In genomic region chr7:139088268-139088667, GRCh38 we compare ENCODE assay signal across 1 cellular context.
TF ChIP-seq lines count a peak whose summit lies in the region.

No MANE protein-coding gene starts in this region.

TF ChIP-seq in HepG2, 621 proteins besides CTCF, POLR2A, EP300 and RAD21:
- TF ChIP-seq ZNF331 (CRISPR knock-in tag; IDR thresholded peaks at IDR 0.05) (no peak), THAP11 (CRISPR knock-in tag; IDR thresholded peaks at IDR 0.05) (peak; percentile 73), NONO (IDR thresholded peaks at IDR 0.05) (no peak), NONO (CRISPR knock-in tag; conservative IDR thresholded peaks at IDR 0.05) (no peak), TSC22D2 (CRISPR knock-in tag; IDR thresholded peaks at IDR 0.05; ENCODE audit: borderline replicate concordance) (no peak), ATF7 (IDR thresholded peaks at IDR 0.05) (peak; percentile 53), ATF7 (CRISPR knock-in tag; IDR thresholded peaks at IDR 0.05) (no peak)
